Comparison of ENCODE assay signal across 1 cellular context in the genomic region with DNA sequence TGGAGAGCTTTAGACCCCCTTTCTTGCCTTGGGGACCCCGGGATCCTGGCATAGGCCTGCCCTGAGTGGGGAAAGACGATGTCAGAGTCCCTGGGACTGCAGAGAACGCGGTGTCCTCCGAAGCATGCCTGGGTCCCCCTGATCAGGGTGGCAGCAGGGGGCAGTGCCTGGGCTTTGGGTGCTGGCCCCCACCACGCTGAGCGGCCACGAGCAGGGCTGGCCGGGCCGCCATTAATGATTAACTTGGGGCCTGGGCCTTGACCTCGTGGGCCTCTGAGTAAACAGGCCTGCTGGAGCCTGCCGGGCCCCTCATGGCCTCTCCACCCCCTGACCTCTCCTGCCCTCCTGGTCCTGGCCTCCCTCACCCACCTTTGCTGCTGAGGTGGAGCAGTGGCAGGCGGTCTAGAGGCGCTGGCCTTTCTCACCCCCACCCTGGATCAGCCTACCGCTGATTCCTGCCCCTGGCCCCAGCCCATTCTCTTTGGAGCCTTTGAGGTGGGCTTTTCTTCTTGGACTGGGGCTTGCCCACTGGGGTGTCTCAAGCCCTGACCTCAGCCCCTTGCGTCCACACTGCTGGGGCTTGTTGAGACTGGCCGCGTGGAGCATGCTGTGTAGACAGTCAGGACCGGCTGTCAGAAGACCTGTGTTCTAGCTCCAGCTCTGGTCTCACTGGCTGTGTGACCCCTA.
TF ChIP-seq lines count a peak whose summit lies in the region.

No MANE protein-coding gene starts in this region.

TF ChIP-seq in HepG2, 621 proteins besides CTCF, POLR2A, EP300 and RAD21 (continued from another document and continues in another):
- TF ChIP-seq ZNF788 (CRISPR knock-in tag; IDR thresholded peaks at IDR 0.05; ENCODE audit: borderline replicate concordance) (peak; percentile 98; the same call in 1 of the 2 replicates), ZNF678 (CRISPR knock-in tag; IDR thresholded peaks at IDR 0.05) (no peak), ZBTB25 (CRISPR knock-in tag; IDR thresholded peaks at IDR 0.05) (peak; percentile 72; the same call in 1 of the 2 replicates), ZNF276 (CRISPR knock-in tag; IDR thresholded peaks at IDR 0.05; ENCODE audit: low read depth) (no peak), ZMYM4 (CRISPR knock-in tag; IDR thresholded peaks at IDR 0.05) (peak; percentile 96), ZNF574 (CRISPR knock-in tag; IDR thresholded peaks at IDR 0.05) (peak; percentile 85), KDM5B (CRISPR knock-in tag; IDR thresholded peaks at IDR 0.05; ENCODE audit: borderline replicate concordance) (peak; percentile 93), ZFY (CRISPR knock-in tag; IDR thresholded peaks at IDR 0.05) (peak; percentile 86), EZH2 (conservative IDR thresholded peaks at IDR 0.05; ENCODE audit: low read depth, low read length) (no peak), ZFP37 (CRISPR knock-in tag; IDR thresholded peaks at IDR 0.05; ENCODE audit: borderline replicate concordance) (no peak), MAX (IDR thresholded peaks at IDR 0.05) (peak; percentile 97), PAXIP1 (CRISPR knock-in tag; conservative IDR thresholded peaks at IDR 0.05) (peak; percentile 100), ZKSCAN1 (IDR thresholded peaks at IDR 0.05; ENCODE audit: low read length) (no peak), ZNF567 (CRISPR knock-in tag; IDR thresholded peaks at IDR 0.05; ENCODE audit: borderline replicate concordance) (no peak), MAF1 (CRISPR knock-in tag; IDR thresholded peaks at IDR 0.05; ENCODE audit: borderline replicate concordance) (peak; percentile 71; the same call in 1 of the 2 replicates), NRL (CRISPR knock-in tag; IDR thresholded peaks at IDR 0.05; ENCODE audit: borderline replicate concordance) (peak; percentile 88), PBX3 (CRISPR knock-in tag; IDR thresholded peaks at IDR 0.05; ENCODE audit: borderline replicate concordance) (no peak)
- TF ChIP-seq, protein P1, sequence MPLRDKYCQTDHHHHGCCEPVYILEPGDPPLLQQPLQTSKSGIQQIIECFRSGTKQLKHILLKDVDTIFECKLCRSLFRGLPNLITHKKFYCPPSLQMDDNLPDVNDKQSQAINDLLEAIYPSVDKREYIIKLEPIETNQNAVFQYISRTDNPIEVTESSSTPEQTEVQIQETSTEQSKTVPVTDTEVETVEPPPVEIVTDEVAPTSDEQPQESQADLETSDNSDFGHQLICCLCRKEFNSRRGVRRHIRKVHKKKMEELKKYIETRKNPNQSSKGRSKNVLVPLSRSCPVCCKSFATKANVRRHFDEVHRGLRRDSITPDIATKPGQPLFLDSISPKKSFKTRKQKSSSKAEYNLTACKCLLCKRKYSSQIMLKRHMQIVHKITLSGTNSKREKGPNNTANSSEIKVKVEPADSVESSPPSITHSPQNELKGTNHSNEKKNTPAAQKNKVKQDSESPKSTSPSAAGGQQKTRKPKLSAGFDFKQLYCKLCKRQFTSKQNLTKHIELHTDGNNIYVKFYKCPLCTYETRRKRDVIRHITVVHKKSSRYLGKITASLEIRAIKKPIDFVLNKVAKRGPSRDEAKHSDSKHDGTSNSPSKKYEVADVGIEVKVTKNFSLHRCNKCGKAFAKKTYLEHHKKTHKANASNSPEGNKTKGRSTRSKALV (CRISPR knock-in tag; IDR thresholded peaks at IDR 0.05): 0 out of 2 replicates have a peak, but pooled peaks have one; percentile 77
- TF ChIP-seq, protein P2, sequence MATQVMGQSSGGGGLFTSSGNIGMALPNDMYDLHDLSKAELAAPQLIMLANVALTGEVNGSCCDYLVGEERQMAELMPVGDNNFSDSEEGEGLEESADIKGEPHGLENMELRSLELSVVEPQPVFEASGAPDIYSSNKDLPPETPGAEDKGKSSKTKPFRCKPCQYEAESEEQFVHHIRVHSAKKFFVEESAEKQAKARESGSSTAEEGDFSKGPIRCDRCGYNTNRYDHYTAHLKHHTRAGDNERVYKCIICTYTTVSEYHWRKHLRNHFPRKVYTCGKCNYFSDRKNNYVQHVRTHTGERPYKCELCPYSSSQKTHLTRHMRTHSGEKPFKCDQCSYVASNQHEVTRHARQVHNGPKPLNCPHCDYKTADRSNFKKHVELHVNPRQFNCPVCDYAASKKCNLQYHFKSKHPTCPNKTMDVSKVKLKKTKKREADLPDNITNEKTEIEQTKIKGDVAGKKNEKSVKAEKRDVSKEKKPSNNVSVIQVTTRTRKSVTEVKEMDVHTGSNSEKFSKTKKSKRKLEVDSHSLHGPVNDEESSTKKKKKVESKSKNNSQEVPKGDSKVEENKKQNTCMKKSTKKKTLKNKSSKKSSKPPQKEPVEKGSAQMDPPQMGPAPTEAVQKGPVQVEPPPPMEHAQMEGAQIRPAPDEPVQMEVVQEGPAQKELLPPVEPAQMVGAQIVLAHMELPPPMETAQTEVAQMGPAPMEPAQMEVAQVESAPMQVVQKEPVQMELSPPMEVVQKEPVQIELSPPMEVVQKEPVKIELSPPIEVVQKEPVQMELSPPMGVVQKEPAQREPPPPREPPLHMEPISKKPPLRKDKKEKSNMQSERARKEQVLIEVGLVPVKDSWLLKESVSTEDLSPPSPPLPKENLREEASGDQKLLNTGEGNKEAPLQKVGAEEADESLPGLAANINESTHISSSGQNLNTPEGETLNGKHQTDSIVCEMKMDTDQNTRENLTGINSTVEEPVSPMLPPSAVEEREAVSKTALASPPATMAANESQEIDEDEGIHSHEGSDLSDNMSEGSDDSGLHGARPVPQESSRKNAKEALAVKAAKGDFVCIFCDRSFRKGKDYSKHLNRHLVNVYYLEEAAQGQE (IDR thresholded peaks at IDR 0.05; ENCODE audit: borderline replicate concordance in 1 of 2, low read depth in 1 of 2, low read length in 2 of 2): peak in 1 of 2 experiments; percentile 52; a peak in 1 of 4 replicates
- TF ChIP-seq, protein P3, sequence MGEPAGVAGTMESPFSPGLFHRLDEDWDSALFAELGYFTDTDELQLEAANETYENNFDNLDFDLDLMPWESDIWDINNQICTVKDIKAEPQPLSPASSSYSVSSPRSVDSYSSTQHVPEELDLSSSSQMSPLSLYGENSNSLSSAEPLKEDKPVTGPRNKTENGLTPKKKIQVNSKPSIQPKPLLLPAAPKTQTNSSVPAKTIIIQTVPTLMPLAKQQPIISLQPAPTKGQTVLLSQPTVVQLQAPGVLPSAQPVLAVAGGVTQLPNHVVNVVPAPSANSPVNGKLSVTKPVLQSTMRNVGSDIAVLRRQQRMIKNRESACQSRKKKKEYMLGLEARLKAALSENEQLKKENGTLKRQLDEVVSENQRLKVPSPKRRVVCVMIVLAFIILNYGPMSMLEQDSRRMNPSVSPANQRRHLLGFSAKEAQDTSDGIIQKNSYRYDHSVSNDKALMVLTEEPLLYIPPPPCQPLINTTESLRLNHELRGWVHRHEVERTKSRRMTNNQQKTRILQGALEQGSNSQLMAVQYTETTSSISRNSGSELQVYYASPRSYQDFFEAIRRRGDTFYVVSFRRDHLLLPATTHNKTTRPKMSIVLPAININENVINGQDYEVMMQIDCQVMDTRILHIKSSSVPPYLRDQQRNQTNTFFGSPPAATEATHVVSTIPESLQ (CRISPR knock-in tag; conservative IDR thresholded peaks at IDR 0.05): no peak
- TF ChIP-seq, protein P4, sequence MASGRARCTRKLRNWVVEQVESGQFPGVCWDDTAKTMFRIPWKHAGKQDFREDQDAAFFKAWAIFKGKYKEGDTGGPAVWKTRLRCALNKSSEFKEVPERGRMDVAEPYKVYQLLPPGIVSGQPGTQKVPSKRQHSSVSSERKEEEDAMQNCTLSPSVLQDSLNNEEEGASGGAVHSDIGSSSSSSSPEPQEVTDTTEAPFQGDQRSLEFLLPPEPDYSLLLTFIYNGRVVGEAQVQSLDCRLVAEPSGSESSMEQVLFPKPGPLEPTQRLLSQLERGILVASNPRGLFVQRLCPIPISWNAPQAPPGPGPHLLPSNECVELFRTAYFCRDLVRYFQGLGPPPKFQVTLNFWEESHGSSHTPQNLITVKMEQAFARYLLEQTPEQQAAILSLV (CRISPR knock-in tag; IDR thresholded peaks at IDR 0.05; ENCODE audit: borderline replicate concordance): peak; percentile 70
- TF ChIP-seq, protein P5, sequence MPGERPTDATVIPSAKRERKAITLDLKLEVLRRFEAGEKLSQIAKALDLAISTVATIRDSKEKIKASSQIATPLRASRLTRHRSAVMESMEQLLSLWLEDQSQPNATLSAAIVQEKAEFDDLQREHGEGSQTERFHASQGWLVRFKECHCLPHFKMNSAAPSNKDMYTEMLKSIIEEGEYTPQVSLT (CRISPR knock-in tag; IDR thresholded peaks at IDR 0.05; ENCODE audit: borderline replicate concordance, low read depth): no peak
